Comparison of ENCODE assay signal across 8 cellular contexts in the genomic region with DNA sequence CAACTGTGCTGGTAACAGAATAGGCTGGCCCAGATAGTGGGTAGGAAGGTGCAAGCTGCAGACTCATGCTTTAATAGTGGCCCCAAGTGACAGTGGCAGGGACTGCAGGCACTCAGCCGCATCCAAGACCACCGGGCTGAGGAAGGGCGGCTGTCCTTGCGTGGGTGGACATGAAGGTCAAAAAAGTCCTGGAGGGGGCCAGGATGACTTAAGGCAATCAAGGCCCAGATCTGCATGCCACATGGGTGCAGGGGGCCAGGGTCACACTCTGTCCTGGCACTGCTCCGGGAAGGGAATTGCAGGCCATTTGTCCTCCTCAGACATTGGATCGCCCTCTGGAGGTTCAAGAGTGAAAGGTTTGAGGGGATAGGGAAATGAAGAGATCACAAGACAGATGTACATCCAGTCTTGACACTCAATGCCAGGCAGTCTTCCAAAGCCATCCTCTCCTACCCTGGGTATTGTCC. TPM values are rescaled to one million over a fixed set of nuclear protein-coding genes. Genes with fewer than 3 reads are reported as not detected.
A peak's percentile ranks its signal among the peaks of the same experiment; 100 is the strongest.
DNase-seq lines count a peak whose midpoint lies in the region; ATAC-seq and TF ChIP-seq lines count a peak whose summit lies in the region.

No MANE protein-coding gene starts in this region.

- H3K4me1 ChIP-seq in ectodermal cell (ENCODE audit: control insufficient read depth, insufficient read depth, low read length) = no peaks in the 10 kb centered on the region

- H3K27me3 ChIP-seq in ectodermal cell (ENCODE audit: control insufficient read depth, insufficient read depth, low read length, poor library complexity, severe bottlenecking) = no peaks in the 10 kb centered on the region

- no peak overlapping the region for H3K27ac ChIP-seq in ectodermal cell (ENCODE audit: insufficient read depth, low read depth, low read length, poor library complexity, severe bottlenecking)

- no peaks in the 10 kb centered on the region for H3K9me3 ChIP-seq in ectodermal cell (ENCODE audit: control insufficient read depth, low read length)

- H3K4me3 ChIP-seq in ectodermal cell (ENCODE audit: insufficient read depth, low read depth, low read length) = peak overlapping the region; percentile 43

- DNase-seq in GM10266 (ENCODE audit: extremely low spot score) (peak; percentile 32), RPMI8226 (peak; percentile 55), mucosa of gallbladder (ENCODE audit: low spot score) (peak; percentile 53), NCI-H446 treated with DMSO at 0.1 percent for 48 hours (lab: John Stamatoyannopoulos, UW) (no peak), cerebellum (ENCODE audit: low spot score) (no peak)

- ATAC-seq in GM21381 (IDR thresholded peaks at IDR 0.05; ENCODE audit: unreplicated experiment) (peak; percentile 79), HG03457 (IDR thresholded peaks at IDR 0.05; ENCODE audit: unreplicated experiment) (peak; percentile 75)

- no peaks in the 10 kb centered on the region for H3K36me3 ChIP-seq in ectodermal cell (ENCODE audit: control insufficient read depth, insufficient read depth, low read length)

- TF ChIP-seq CTCF in GM10266 (IDR thresholded peaks at IDR 0.05; ENCODE audit: control insufficient read depth, insufficient read depth, low read depth, missing control alignments) = peak; percentile 76

- WGBS in ectodermal cell, 2 experiments = 8 to 11% methylated on average over 6 of the region's 6 CpGs

RNA-seq across cellular contexts. Expression of a gene that starts 10.4 kb away (rescaled TPM):
- not detected for polyA plus RNA-seq in ectodermal cell (2013, experiment 1 of 4)
- not detected for polyA plus RNA-seq in ectodermal cell (2013, experiment 2 of 4)
- polyA plus RNA-seq in ectodermal cell (2013, experiment 3 of 4) = not detected
- polyA plus RNA-seq in ectodermal cell (2013, experiment 4 of 4) = not detected
- total RNA-seq in mucosa of gallbladder (3.4 TPM), cerebellum (0.27 TPM)

RNA-seq across cellular contexts. Expression of a gene that starts 30.4 kb away (rescaled TPM):
- 8.4 TPM for polyA plus RNA-seq in ectodermal cell (2013, experiment 1 of 4)
- 8.0 TPM for polyA plus RNA-seq in ectodermal cell (2013, experiment 2 of 4)
- polyA plus RNA-seq in ectodermal cell (2013, experiment 3 of 4) = 7.2 TPM
- 8.8 TPM for polyA plus RNA-seq in ectodermal cell (2013, experiment 4 of 4)
- total RNA-seq in mucosa of gallbladder (13.3 TPM), cerebellum (18.2 TPM)

RNA-seq across cellular contexts. Expression of a gene that starts 46.3 kb away (rescaled TPM):
- 1,987 TPM for polyA plus RNA-seq in ectodermal cell (2013, experiment 1 of 4)
- 1,944 TPM for polyA plus RNA-seq in ectodermal cell (2013, experiment 2 of 4)
- 2,236 TPM for polyA plus RNA-seq in ectodermal cell (2013, experiment 3 of 4)
- 2,590 TPM for polyA plus RNA-seq in ectodermal cell (2013, experiment 4 of 4)
- 638 TPM for total RNA-seq in mucosa of gallbladder
- 569 TPM for total RNA-seq in cerebellum

RNA-seq across cellular contexts. Expression of a gene that starts 54.2 kb away (rescaled TPM):
- not detected for polyA plus RNA-seq in ectodermal cell (2013, experiment 1 of 4)
- not detected for polyA plus RNA-seq in ectodermal cell (2013, experiment 2 of 4)
- not detected for polyA plus RNA-seq in ectodermal cell (2013, experiment 3 of 4)
- not detected for polyA plus RNA-seq in ectodermal cell (2013, experiment 4 of 4)
- 62.1 TPM for total RNA-seq in mucosa of gallbladder
- 0.09 TPM for total RNA-seq in cerebellum

Comparison
In these comparisons a context has a peak if more than half of its experiments do, and no peak if none do; other contexts are left out.
1. DNase-seq: peak in GM10266 (single experiment), RPMI8226 (single experiment) and mucosa of gallbladder (single experiment); none in NCI-H446 treated with DMSO at 0.1 percent for 48 hours (single experiment) and cerebellum (single experiment).